In the genomic region with DNA sequence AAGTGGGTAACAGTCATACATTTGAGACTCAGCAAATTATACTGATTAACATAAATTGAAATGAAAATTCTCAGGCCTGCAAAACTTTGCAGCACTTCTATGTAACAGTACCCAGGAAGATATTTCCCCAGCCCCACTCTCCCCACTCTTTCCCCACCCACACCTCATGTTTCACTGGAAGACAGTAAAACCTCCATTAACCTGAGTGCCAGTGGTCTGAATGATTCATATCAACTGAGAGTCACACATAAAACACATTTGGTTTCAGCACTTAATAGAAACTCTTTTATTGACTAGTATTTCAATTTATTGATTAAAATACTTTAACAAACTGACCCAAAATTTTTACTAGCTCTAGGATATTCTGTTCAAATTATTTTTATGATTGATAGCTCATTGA, we compare ENCODE assay signal across 17 cellular contexts. TPM values are rescaled to one million over a fixed set of nuclear protein-coding genes. Genes with fewer than 3 reads are reported as not detected.
DNase-seq lines count a peak whose midpoint lies in the region; ATAC-seq and TF ChIP-seq lines count a peak whose summit lies in the region.
"Had no signal": no experiment of that assay in that cellular context is flagged by ENCODE, and none has a peak within 500 bp of the region (broad histone marks: within the 10 kb centered on the region; RNA-seq: fewer than 3 reads in every experiment).

No MANE protein-coding gene starts in this region.

- H3K9ac ChIP-seq in GM23248 (no peak overlapping the region), PC-3 (ENCODE audit: low read length) (peak overlapping the region; percentile 46)

- intact Hi-C loops in PC-3 (cut with micrococcal nuclease) (loop anchor here (5.0 kb wide), 2 partner anchors 116 to 236 kb away; no protein-coding TSS in a partner anchor), lower lobe of right lung (cut with DNase I) (no loop called here)

- POLR2A ChIA-PET in PC-3 (lab: Charles Lee; ENCODE audit: unreplicated experiment): interaction anchor here (0.5 kb wide), 1 partner anchor 180 kb away, joined by 3 read pairs; no protein-coding TSS in a partner anchor

- H3K36me3 ChIP-seq in GM23248 (ENCODE audit: low read depth) (no peaks in the 10 kb centered on the region), PC-3 (ENCODE audit: low read depth, low read length) (no peaks in the 10 kb centered on the region), lower lobe of right lung (no peaks in the 10 kb centered on the region), right atrium auricular region (no peaks in the 10 kb centered on the region)
- H3K36me3 ChIP-seq: BE2C had no signal

- H2AFZ ChIP-seq in GM23248: no peak overlapping the region
- H2AFZ ChIP-seq in PC-3 (ENCODE audit: low read length): no peak overlapping the region

- peak; percentile 53 for ATAC-seq in PC-3
- ATAC-seq in omental fat pad (ENCODE audit: low FRiP score): peak; percentile 43
- no peak for ATAC-seq in lower lobe of right lung
- ATAC-seq: CD8-positive, alpha-beta T cell; GM23338 had no signal

- peaks cover 24% of the 10 kb centered on the region for H3F3A ChIP-seq in GM23248 (ENCODE audit: insufficient read depth)
- peaks cover 6% of the 10 kb centered on the region for H3F3A ChIP-seq in PC-3 (ENCODE audit: low read length, unreplicated experiment)

- BruUV-seq in PC-3 (replicated peaks; lab: Mats Ljungman, UMichigan): no TSS peak

- H3K27me3 ChIP-seq in GM23248 (replicated peaks; ENCODE audit: insufficient read depth) (no peaks in the 10 kb centered on the region), PC-3 (ENCODE audit: low read length) (no peaks in the 10 kb centered on the region), lower lobe of right lung (ENCODE audit: low read depth) (no peaks in the 10 kb centered on the region), right atrium auricular region (no peaks in the 10 kb centered on the region)
- H3K27me3 ChIP-seq: BE2C had no signal

- no peak overlapping the region for H3K4me2 ChIP-seq in GM23248 (ENCODE audit: unreplicated experiment)
- peak overlapping the region; percentile 62 for H3K4me2 ChIP-seq in PC-3 (ENCODE audit: low read length)
- H3K4me2 ChIP-seq: GM23338 had no signal

- no peaks in the 10 kb centered on the region for H3K9me2 ChIP-seq in GM23248 (ENCODE audit: insufficient read depth)
- no peaks in the 10 kb centered on the region for H3K9me2 ChIP-seq in PC-3 (replicated peaks; ENCODE audit: low read length)

- H3K9me3 ChIP-seq in GM23248 (ENCODE audit: low read depth) (no peaks in the 10 kb centered on the region), PC-3 (ENCODE audit: low read length) (no peaks in the 10 kb centered on the region), lower lobe of right lung (no peaks in the 10 kb centered on the region), right atrium auricular region (no peaks in the 10 kb centered on the region)
- H3K9me3 ChIP-seq: BE2C had no signal

- TF ChIP-seq CTCF in PC-3 (conservative IDR thresholded peaks at IDR 0.05; ENCODE audit: low read depth, low read length) (no peak), choroid plexus epithelial cell (conservative IDR thresholded peaks at IDR 0.05; ENCODE audit: low read depth, low read length) (no peak), omental fat pad (IDR thresholded peaks at IDR 0.05) (no peak), lower lobe of right lung (IDR thresholded peaks at IDR 0.05) (no peak), right atrium auricular region (IDR thresholded peaks at IDR 0.05) (no peak)

- H3K27ac ChIP-seq in GM23248: 0 out of 2 replicates have a peak overlapping the region, but pooled peaks have one; percentile 10
- peak overlapping the region; percentile 85 for H3K27ac ChIP-seq in PC-3 (ENCODE audit: low read length)
- H3K27ac ChIP-seq in lower lobe of right lung: no peak overlapping the region
- no peak overlapping the region for H3K27ac ChIP-seq in right atrium auricular region

- H3K4me3 ChIP-seq in GM23248: no peak overlapping the region
- H3K4me3 ChIP-seq in PC-3 (ENCODE audit: low read length): no peak overlapping the region
- no peak overlapping the region for H3K4me3 ChIP-seq in choroid plexus epithelial cell (ENCODE audit: low read depth, low read length)
- no peak overlapping the region for H3K4me3 ChIP-seq in lower lobe of right lung
- H3K4me3 ChIP-seq in right atrium auricular region: no peak overlapping the region
- H3K4me3 ChIP-seq: GM23338 had no signal

- H3K79me2 ChIP-seq in GM23248 (ENCODE audit: insufficient read depth) (no peaks in the 10 kb centered on the region), PC-3 (ENCODE audit: low read length) (peaks cover 5% of the 10 kb centered on the region; the same call in 1 of the 2 replicates)

- H3K4me1 ChIP-seq in GM23248 (ENCODE audit: insufficient read depth) (peaks cover 25% of the 10 kb centered on the region), PC-3 (ENCODE audit: insufficient read depth, low read length) (peaks cover 63% of the 10 kb centered on the region), lower lobe of right lung (no peaks in the 10 kb centered on the region), right atrium auricular region (no peaks in the 10 kb centered on the region)
- H3K4me1 ChIP-seq: BE2C had no signal

- CTCF ChIA-PET in PC-3 (lab: Charles Lee): interaction anchor here (0.6 to 2.0 kb wide), 3 partner anchors 21 to 1356 kb away, joined by 4 to 10 read pairs (median 5); no protein-coding TSS in a partner anchor

- DNase-seq in GM23248: peak; percentile 38
- DNase-seq in PC-3: peak; percentile 69
- DNase-seq in choroid plexus epithelial cell (ENCODE audit: low read depth): peak; percentile 31
- no peak for DNase-seq in omental fat pad (ENCODE audit: low spot score)
- DNase-seq in lower lobe of right lung: no peak
- no peak for DNase-seq in right atrium auricular region (ENCODE audit: low spot score)
- DNase-seq in islet precursor cell: no peak
- DNase-seq: BE2C; CD8-positive, alpha-beta T cell; DMS79 treated with DMSO at 0.1 percent for 48 hours; GF-D8; KG1; NCI-H1436 treated with DMSO at 0.1 percent for 48 hours; NCI-H2081; NCI-H524 treated with DMSO at 0.1 percent for 48 hours had no signal

- in situ Hi-C loops in GM23248 (cut with MboI): no loop called here

- H4K20me1 ChIP-seq in GM23248 (ENCODE audit: insufficient read depth): no peaks in the 10 kb centered on the region
- no peaks in the 10 kb centered on the region for H4K20me1 ChIP-seq in PC-3 (ENCODE audit: low read length)

RNA-seq across cellular contexts. Expression of a gene that starts 6.9 kb away (rescaled TPM):
- total RNA-seq in GM23248 (2014; rRNA removed; shearing (Covaris generic)): 8.1 and 13.5 TPM in 2 replicates
- polyA plus RNA-seq in GM23248 (2016; fragmentation: Nextera tagmentation; extraction: Ambion mirVana): 16.3 and 17.9 TPM in 2 replicates
- total RNA-seq in PC-3 (2014; rRNA removed) (23.4 and 25.7 TPM in 2 replicates), omental fat pad (10 to 100 TPM in 1 of 4 donors, 1 to 10 TPM in 2, not detected in 1; 1.8 to 15.8 (median 3.1) TPM), lower lobe of right lung (0.50 TPM), right atrium auricular region (1 to 10 TPM in 1 of 2 donors, under 1 TPM in 1; 0.44 to 2.4 TPM)
- total RNA-seq: CD8-positive, alpha-beta T cell; OCI-LY7 had no signal

RNA-seq across cellular contexts. Expression of a gene that starts 9.7 kb away (rescaled TPM):
- total RNA-seq in GM23248 (2014; rRNA removed; shearing (Covaris generic)): 13.8 TPM in 1 of 2 replicates, not detected in the other
- 6.5 and 8.1 TPM in 2 replicates for polyA plus RNA-seq in GM23248 (2016; fragmentation: Nextera tagmentation; extraction: Ambion mirVana)
- total RNA-seq in PC-3 (2014; rRNA removed): not detected in 2 replicates
- not detected for total RNA-seq in omental fat pad
- total RNA-seq in lower lobe of right lung: not detected
- total RNA-seq in right atrium auricular region: not detected
- total RNA-seq: CD8-positive, alpha-beta T cell; OCI-LY7 had no signal
- polyA plus RNA-seq: GM23338 had no signal

RNA-seq across cellular contexts. Expression of a gene that starts 25.8 kb away (rescaled TPM):
- total RNA-seq in GM23248 (2014; rRNA removed; shearing (Covaris generic)): 12.9 and 14.8 TPM in 2 replicates
- polyA plus RNA-seq in GM23248 (2016; fragmentation: Nextera tagmentation; extraction: Ambion mirVana): 12.6 and 13.9 TPM in 2 replicates
- 239 and 267 TPM in 2 replicates for total RNA-seq in PC-3 (2014; rRNA removed)
- 100 to 1,000 TPM in 1 of 4 donors, 10 to 100 TPM in 1, 1 to 10 TPM in 2; 2.7 to 114 (median 12.9) TPM for total RNA-seq in omental fat pad
- total RNA-seq in lower lobe of right lung: 7.0 TPM
- 1 to 10 TPM; 6.9 to 8.5 TPM for total RNA-seq in right atrium auricular region
- total RNA-seq: CD8-positive, alpha-beta T cell; OCI-LY7 had no signal

Comparison
In these comparisons a context has a peak if more than half of its experiments do, and no peak if none do; other contexts are left out.
1. DNase-seq: peak in GM23248 (single experiment), PC-3 (single experiment) and choroid plexus epithelial cell (single experiment); none in omental fat pad (single experiment), lower lobe of right lung (single experiment), right atrium auricular region (single experiment) and islet precursor cell (single experiment).
2. H3K27ac ChIP-seq: peak in GM23248 (single experiment) and PC-3 (single experiment); none in lower lobe of right lung (single experiment) and right atrium auricular region (0 of 2).
3. ATAC-seq: peak in PC-3 (single experiment) and omental fat pad (single experiment); none in lower lobe of right lung (0 of 2).